8 cellular contexts compared by ENCODE assay signal in genomic region chr13:78241278-78241919, GRCh38.
DNase-seq lines count a peak whose midpoint lies in the region; ATAC-seq, FAIRE-seq and TF ChIP-seq lines count a peak whose summit lies in the region.

No MANE protein-coding gene starts in this region.

- H3K4me1 Mint-ChIP-seq in MCF 10A (ENCODE audit: insufficient read depth, unreplicated experiment) = no peaks in the 10 kb centered on the region

- TF ChIP-seq CTCF in MCF 10A (IDR thresholded peaks at IDR 0.05; ENCODE audit: unreplicated experiment) = peak; percentile 60
- TF ChIP-seq CTCF in breast epithelium (IDR thresholded peaks at IDR 0.05) = peak in 1 of 3 donors; percentile 11
- peak; percentile 65 for TF ChIP-seq CTCF in bronchial epithelial cell (IDR thresholded peaks at IDR 0.05; ENCODE audit: insufficient read depth, low read length, severe bottlenecking)

- no peak for TF ChIP-seq POLR2A in breast epithelium (IDR thresholded peaks at IDR 0.05)

- H3K9me3 ChIP-seq in breast epithelium = no peaks in the 10 kb centered on the region

- no peaks in the 10 kb centered on the region for H3K4me1 ChIP-seq in breast epithelium

- FAIRE-seq in bronchial epithelial cell (lab: Jason Lieb, UNC) = no peak

- ATAC-seq in HG03342 (IDR thresholded peaks at IDR 0.05; ENCODE audit: unreplicated experiment) (peak; percentile 73), HG03039 (IDR thresholded peaks at IDR 0.05; ENCODE audit: unreplicated experiment) (no peak)

- H3K27ac Mint-ChIP-seq in MCF 10A (ENCODE audit: low read depth, unreplicated experiment) = no peak overlapping the region

- no peaks in the 10 kb centered on the region for H3K36me3 Mint-ChIP-seq in MCF 10A (ENCODE audit: insufficient read depth, unreplicated experiment)

- intact Hi-C loops in MCF 10A (cut with micrococcal nuclease) (loop anchor here (5.0 kb wide), 1 partner anchor 446 kb away; no protein-coding TSS in a partner anchor), breast epithelium (cut with DNase I; ENCODE audit: low total_unique reads) (no loop called here)

- no TSS peak for BruUV-seq in MCF 10A (replicated peaks; lab: Mats Ljungman, UMichigan)

- H3K4me3 ChIP-seq in breast epithelium (no peak overlapping the region), bronchial epithelial cell (ENCODE audit: low read depth, low read length) (no peak overlapping the region)

- no peak overlapping the region for H3K4me3 Mint-ChIP-seq in MCF 10A (ENCODE audit: unreplicated experiment)

- H3K9me3 Mint-ChIP-seq in MCF 10A (ENCODE audit: unreplicated experiment) = no peaks in the 10 kb centered on the region

- DNase-seq in MCF 10A (ENCODE audit: unreplicated experiment) = peak; percentile 53
- DNase-seq in breast epithelium (ENCODE audit: low spot score in 2 of 2) = no peak
- peak; percentile 46 for DNase-seq in NCI-H82 treated with DMSO at 0.1 percent for 48 hours (lab: John Stamatoyannopoulos, UW; ENCODE audit: unreplicated experiment)
- DNase-seq in bronchial epithelial cell (ENCODE audit: low read depth) = peak; percentile 27
- peak; percentile 42 to 55 for DNase-seq in lung microvascular endothelial cell (ENCODE audit: low read depth in 2 of 2)
- DNase-seq in activated effector memory CD4-positive, alpha-beta T cell treated with anti-CD3 and anti-CD28 coated beads, Interleukin-2, amount 50 U/mL, for 16 hours = no peak

- no peaks in the 10 kb centered on the region for H3K27me3 Mint-ChIP-seq in MCF 10A (ENCODE audit: insufficient read depth, unreplicated experiment)

- POLR2A ChIA-PET in MCF 10A (lab: Yijun Ruan, JAX) = interaction anchor here (0.6 kb wide), 1 partner anchor 517 kb away, joined by 3 read pairs; no protein-coding TSS in a partner anchor

- no peaks in the 10 kb centered on the region for H3K36me3 ChIP-seq in breast epithelium
- H3K36me3 ChIP-seq in bronchial epithelial cell (ENCODE audit: control insufficient read depth, insufficient read depth, low read length) = no peaks in the 10 kb centered on the region

- CTCF ChIA-PET in MCF 10A (lab: Yijun Ruan, JAX) = interaction anchor here (0.6 to 2.5 kb wide), 24 partner anchors 9 to 1067 kb away, joined by 3 to 15 read pairs (median 4); no protein-coding TSS in a partner anchor

- no peak overlapping the region for H3K27ac ChIP-seq in breast epithelium

- H3K27me3 ChIP-seq in breast epithelium (no peaks in the 10 kb centered on the region), bronchial epithelial cell (ENCODE audit: control insufficient read depth, insufficient read depth, low read length) (no peaks in the 10 kb centered on the region)

Comparison
In these comparisons a context has a peak if more than half of its experiments do, and no peak if none do; other contexts are left out.
1. DNase-seq: peak in MCF 10A (single experiment), NCI-H82 treated with DMSO at 0.1 percent for 48 hours (single experiment), bronchial epithelial cell (single experiment) and lung microvascular endothelial cell (2 of 2); none in breast epithelium (0 of 2) and activated effector memory CD4-positive, alpha-beta T cell treated with anti-CD3 and anti-CD28 coated beads, Interleukin-2, amount 50 U/mL, for 16 hours (single experiment).